Comparison of ENCODE assay signal across 8 cellular contexts in genomic region chr17:28812136-28812979, GRCh38. TPM values are rescaled to one million over a fixed set of nuclear protein-coding genes. Genes with fewer than 3 reads are reported as not detected.
DNase-seq lines count a peak whose midpoint lies in the region; ATAC-seq, FAIRE-seq and TF ChIP-seq lines count a peak whose summit lies in the region.

No MANE protein-coding gene starts in this region.

- peak overlapping the region; percentile 96 for H3K4me3 ChIP-seq in Caco-2 (ENCODE audit: low read depth, low read length)
- peak overlapping the region; percentile 90 to 98 (median 95) for H3K4me3 ChIP-seq in endothelial cell of umbilical vein (replicated peaks in 1 of 3; ENCODE audit: insufficient read depth in 1 of 3, low read depth in 1 of 3, low read length in 3 of 3)

- peak overlapping the region; percentile 8 for H2AFZ ChIP-seq in endothelial cell of umbilical vein (ENCODE audit: low read depth, low read length)

- DNase-seq in Caco-2 (peak; percentile 99), HUDEP-2 (lab: John Stamatoyannopoulos, UW; ENCODE audit: unreplicated experiment in 76 of 76) (peak; percentile 28 to 97 (median 93)), NOMO-1 treated with dmso at 0.1 percent for 144 hours (lab: John Stamatoyannopoulos, UW; ENCODE audit: unreplicated experiment) (peak; percentile 91), endothelial cell of umbilical vein (ENCODE audit: low read depth, low spot score) (peak; percentile 97), midbrain (lab: John Stamatoyannopoulos, UW) (peak; percentile 97)
- peak; percentile 94 for DNase-seq in activated CD8-positive, alpha-beta memory T cell treated with anti-CD3 and anti-CD28 coated beads, Interleukin-2, amount 50 U/mL, for 4 hours
- peak; percentile 95 to 97 for DNase-seq in stimulated activated CD8-positive, alpha-beta memory T cell treated with anti-CD3 and anti-CD28 coated beads, Interleukin-15, amount 100 ng/mL, for 48 hours (ENCODE audit: low read depth in 2 of 2)

- no peaks in the 10 kb centered on the region for H4K20me1 ChIP-seq in endothelial cell of umbilical vein (replicated peaks; ENCODE audit: control insufficient read depth, extremely low read depth, insufficient read depth, low read length)

- H3K9me3 ChIP-seq in Caco-2 (no peaks in the 10 kb centered on the region), endothelial cell of umbilical vein (replicated peaks; ENCODE audit: control insufficient read depth, insufficient read depth, low read length) (no peaks in the 10 kb centered on the region)

- H3K9me3 Mint-ChIP-seq in Caco-2 (ENCODE audit: unreplicated experiment): no peaks in the 10 kb centered on the region

- H3K36me3 ChIP-seq in Caco-2 (ENCODE audit: control insufficient read depth, insufficient read depth, low read length) (no peaks in the 10 kb centered on the region), endothelial cell of umbilical vein (ENCODE audit: control insufficient read depth in 2 of 2, extremely low read depth in 1 of 2, insufficient read depth in 2 of 2, low read length in 2 of 2) (no peaks in the 10 kb centered on the region)

- peak overlapping the region; percentile 98 for H3K4me2 ChIP-seq in endothelial cell of umbilical vein (ENCODE audit: insufficient read depth, low read length)

- intact Hi-C loops in Caco-2 (cut with micrococcal nuclease; ENCODE audit: unreplicated experiment) (loop anchor here (1.0 kb wide), 1 partner anchor 49 kb away; no protein-coding TSS in a partner anchor), endothelial cell of umbilical vein (cut with micrococcal nuclease) (loop anchor here (1.0 to 5.0 kb wide), 3 partner anchors 30 to 95 kb away; partner anchors contain the start of genes FAM222B, RAB34 and RPL23A)

- H3K27me3 Mint-ChIP-seq in Caco-2 (ENCODE audit: insufficient read depth, unreplicated experiment): no peaks in the 10 kb centered on the region

- no peaks in the 10 kb centered on the region for H3K4me1 Mint-ChIP-seq in Caco-2 (ENCODE audit: low read depth, unreplicated experiment)

- H3K79me2 ChIP-seq in endothelial cell of umbilical vein (ENCODE audit: control insufficient read depth, insufficient read depth, low read length): peaks cover 54% of the 10 kb centered on the region

- H3K9ac ChIP-seq in endothelial cell of umbilical vein (replicated peaks; ENCODE audit: extremely low read depth, insufficient read depth, low read length): peak overlapping the region; percentile 90

- dilution Hi-C loops in endothelial cell of umbilical vein (cut with MboI; ENCODE audit: extremely low pct_ligation_motif_present, low sequenced_read_pairs): no loop called here

- CTCF ChIA-PET in Caco-2 (lab: Charles Lee) (interaction anchor here (0.6 to 1.8 kb wide), 3 partner anchors 49 to 517 kb away, joined by 6 to 9 read pairs (median 8); no protein-coding TSS in a partner anchor), endothelial cell of umbilical vein (lab: Charles Lee) (interaction anchor here (2.5 to 3.1 kb wide), 2 partner anchors 48 to 50 kb away, joined by 12 to 32 read pairs; no protein-coding TSS in a partner anchor)

- BruUV-seq in Caco-2 (replicated peaks; lab: Mats Ljungman, UMichigan) (no TSS peak), endothelial cell of umbilical vein (replicated peaks; lab: Mats Ljungman, UMichigan) (no TSS peak)

- ATAC-seq in GM21390 (IDR thresholded peaks at IDR 0.05; ENCODE audit: unreplicated experiment): peak; percentile 98

- peak; percentile 74 for TF ChIP-seq POLR2A in endothelial cell of umbilical vein (IDR thresholded peaks at IDR 0.05; ENCODE audit: low read depth, low read length)

- peak overlapping the region; percentile 93 for H3K4me3 Mint-ChIP-seq in Caco-2 (ENCODE audit: unreplicated experiment)

- peak; percentile 93 for FAIRE-seq in endothelial cell of umbilical vein (lab: Jason Lieb, UNC)

- POLR2A ChIA-PET in Caco-2 (lab: Charles Lee): interaction anchor here (0.8 kb wide), 1 partner anchor 93 kb away, joined by 4 read pairs; the partner anchor contains the start of gene RPL23A
- POLR2A ChIA-PET in endothelial cell of umbilical vein (lab: Charles Lee): interaction anchor here (0.6 to 0.7 kb wide), 3 partner anchors 21 to 93 kb away, joined by 7 to 15 read pairs (median 10); no protein-coding TSS in a partner anchor

- H3K27ac Mint-ChIP-seq in Caco-2 (ENCODE audit: unreplicated experiment): peak overlapping the region; percentile 75

- no peaks in the 10 kb centered on the region for H3K9me1 ChIP-seq in endothelial cell of umbilical vein (replicated peaks; ENCODE audit: control insufficient read depth, extremely low read depth, insufficient read depth, low read length)

- H3K27ac ChIP-seq in endothelial cell of umbilical vein (ENCODE audit: insufficient read depth, low read depth, low read length): peak overlapping the region; percentile 95

- H3K27me3 ChIP-seq in Caco-2 (replicated peaks; ENCODE audit: control insufficient read depth, insufficient read depth, low read length): no peaks in the 10 kb centered on the region
- no peaks in the 10 kb centered on the region for H3K27me3 ChIP-seq in endothelial cell of umbilical vein (ENCODE audit: control insufficient read depth in 2 of 2, insufficient read depth in 2 of 2, low read length in 2 of 2)

- H3K4me1 ChIP-seq in Caco-2 (peaks cover 17% of the 10 kb centered on the region), endothelial cell of umbilical vein (ENCODE audit: control insufficient read depth, extremely low read depth, insufficient read depth, low read length) (peaks cover 43% of the 10 kb centered on the region)

- H3K36me3 Mint-ChIP-seq in Caco-2 (ENCODE audit: insufficient read depth, unreplicated experiment): peaks cover 17% of the 10 kb centered on the region

- TF ChIP-seq CTCF in Caco-2 (IDR thresholded peaks at IDR 0.05; ENCODE audit: insufficient read depth in 1 of 2, low read depth in 1 of 2, low read length in 1 of 2, severe bottlenecking in 1 of 2, unreplicated experiment in 1 of 2): peak in 1 of 2 experiments; percentile 2
- TF ChIP-seq CTCF in endothelial cell of umbilical vein (IDR thresholded peaks at IDR 0.05; ENCODE audit: extremely low read depth in 1 of 2, insufficient read depth in 1 of 2, low read depth in 1 of 2, low read length in 2 of 2): no peak

TF ChIP-seq in endothelial cell of umbilical vein, 7 proteins besides CTCF, POLR2A, EP300 and RAD21:
- TF ChIP-seq GATA2 (IDR thresholded peaks at IDR 0.05; ENCODE audit: insufficient read depth, insufficient read length, low read depth, low read length) (no peak), POLR2AphosphoS5 (IDR thresholded peaks at IDR 0.05; ENCODE audit: insufficient read depth, low read depth, low read length) (peak; percentile 65), JUN (IDR thresholded peaks at IDR 0.05; ENCODE audit: borderline replicate concordance, insufficient read depth, insufficient read length, low read depth) (no peak), FOS (IDR thresholded peaks at IDR 0.05; ENCODE audit: borderline replicate concordance, insufficient read depth, low read length) (no peak)

RNA-seq across cellular contexts. Expression of gene FAM222B, which starts 30.2 kb away (rescaled TPM):
- 37.6 and 39.5 TPM in 2 replicates for total RNA-seq in Caco-2 (2022)
- total RNA-seq in endothelial cell of umbilical vein: 30.6 and 33.7 TPM in 2 replicates
- polyA plus RNA-seq in endothelial cell of umbilical vein: 20.6 and 21.1 TPM in 2 replicates
- polyA plus RNA-seq in endothelial cell of umbilical vein (2011; cell fraction: cytosol; rRNA removed): 18.3 and 19.6 TPM in 2 replicates
- polyA plus RNA-seq in endothelial cell of umbilical vein (2011; cell fraction: nucleus; rRNA removed): 23.3 and 23.6 TPM in 2 replicates
- polyA plus RNA-seq in endothelial cell of umbilical vein (2012): 22.9 and 24.4 TPM in 2 replicates
- polyA minus RNA-seq in endothelial cell of umbilical vein: 41.2 and 46.6 TPM in 2 replicates
- 8.4 TPM for polyA minus RNA-seq in endothelial cell of umbilical vein (2011; cell fraction: cytosol; rRNA and poly(A)+ RNA removed)
- polyA minus RNA-seq in endothelial cell of umbilical vein (2011; cell fraction: nucleus; rRNA and poly(A)+ RNA removed): 40.4 and 42.2 TPM in 2 replicates

RNA-seq across cellular contexts. Expression of gene ERAL1, which starts 42.5 kb away (rescaled TPM):
- 77.4 and 85.1 TPM in 2 replicates for total RNA-seq in Caco-2 (2022)
- 50.3 and 58.0 TPM in 2 replicates for total RNA-seq in endothelial cell of umbilical vein
- polyA plus RNA-seq in endothelial cell of umbilical vein: 86.6 and 102 TPM in 2 replicates
- 88.4 and 97.2 TPM in 2 replicates for polyA plus RNA-seq in endothelial cell of umbilical vein (2011; cell fraction: cytosol; rRNA removed)
- 99.2 and 99.9 TPM in 2 replicates for polyA plus RNA-seq in endothelial cell of umbilical vein (2011; cell fraction: nucleus; rRNA removed)
- 65.5 and 79.5 TPM in 2 replicates for polyA plus RNA-seq in endothelial cell of umbilical vein (2012)
- polyA minus RNA-seq in endothelial cell of umbilical vein: 82.8 and 101 TPM in 2 replicates
- polyA minus RNA-seq in endothelial cell of umbilical vein (2011; cell fraction: cytosol; rRNA and poly(A)+ RNA removed): 69.5 TPM
- polyA minus RNA-seq in endothelial cell of umbilical vein (2011; cell fraction: nucleus; rRNA and poly(A)+ RNA removed): 31.0 and 38.9 TPM in 2 replicates

Comparison
In these comparisons a context has a peak if more than half of its experiments do, and no peak if none do; other contexts are left out.
1. Peak in every context shown above with its lines: DNase-seq, ATAC-seq, H3K4me3 ChIP-seq and H3K27ac ChIP-seq.